ENCODE assay signal across 8 cellular contexts in genomic region chr9:36008774-36009300, GRCh38. TPM values are rescaled to one million over a fixed set of nuclear protein-coding genes. Genes with fewer than 3 reads are reported as not detected.
DNase-seq lines count a peak whose midpoint lies in the region; ATAC-seq, FAIRE-seq and TF ChIP-seq lines count a peak whose summit lies in the region.

No MANE protein-coding gene starts in this region.

- 5% methylated on average over 11 of the region's 11 CpGs for WGBS in A549 (ENCODE audit: missing lambda C conversion rate)

- peak; percentile 85 for TF ChIP-seq RAD21 in A549 (conservative IDR thresholded peaks at IDR 0.05 in 1 of 2, IDR thresholded peaks at IDR 0.05 in 1 of 2)

- TF ChIP-seq POLR2A in A549 (IDR thresholded peaks at IDR 0.05; ENCODE audit: low read length): no peak

- peak; percentile 79 to 85 for DNase-seq in A549 (ENCODE audit: low read depth in 1 of 2, low spot score in 1 of 2)
- peak; percentile 53 for DNase-seq in MM.1S
- DNase-seq in SK-N-MC (ENCODE audit: low read depth, low spot score): peak; percentile 39
- peak; percentile 58 for DNase-seq in activated naive CD4-positive, alpha-beta T cell treated with Interleukin-2 at 50 U/mL for 16 hours
- peak; percentile 78 for DNase-seq in glomerular visceral epithelial cell (ENCODE audit: extremely low spot score)
- peak; percentile 35 for DNase-seq in putamen (ENCODE audit: low spot score)

- peak; percentile 100 for TF ChIP-seq CTCF in A549 (IDR thresholded peaks at IDR 0.05)
- TF ChIP-seq CTCF in MM.1S (IDR thresholded peaks at IDR 0.05; ENCODE audit: low read length): peak; percentile 86

- peak overlapping the region; percentile 65 for H2AFZ ChIP-seq in MM.1S (ENCODE audit: low read length)

- POLR2A ChIA-PET in A549 (lab: Yijun Ruan, JAX): no interaction called here

- H3K36me3 ChIP-seq in MM.1S (replicated peaks; ENCODE audit: insufficient read depth, low read length): no peaks in the 10 kb centered on the region
- no peaks in the 10 kb centered on the region for H3K36me3 ChIP-seq in SK-N-MC (ENCODE audit: insufficient read depth, low read length)

- FAIRE-seq in A549 (lab: Jason Lieb, UNC): peak; percentile 28

- ATAC-seq in A549 (peak; percentile 90 to 99), GM18498 (IDR thresholded peaks at IDR 0.05; ENCODE audit: unreplicated experiment) (peak; percentile 66), HG03521 (IDR thresholded peaks at IDR 0.05; ENCODE audit: unreplicated experiment) (no peak)

- H3K4me3 ChIP-seq in A549 (no peak overlapping the region), MM.1S (ENCODE audit: low read length) (no peak overlapping the region), SK-N-MC (peak overlapping the region; percentile 40; the same call in 1 of the 2 replicates)

- no peaks in the 10 kb centered on the region for H3K27me3 ChIP-seq in MM.1S (replicated peaks; ENCODE audit: insufficient read depth, low read length)

- no peak for TF ChIP-seq EP300 in A549 (IDR thresholded peaks at IDR 0.05)

- H3K27ac ChIP-seq in A549: no peak overlapping the region
- H3K27ac ChIP-seq in MM.1S (ENCODE audit: low read length): no peak overlapping the region
- no peak overlapping the region for H3K27ac ChIP-seq in SK-N-MC

- H3F3A ChIP-seq in MM.1S (ENCODE audit: insufficient read depth, low read length): no peaks in the 10 kb centered on the region

- H4K20me1 ChIP-seq in MM.1S (ENCODE audit: insufficient read depth, low read length): no peaks in the 10 kb centered on the region

- peak overlapping the region; percentile 52 for H3K4me2 ChIP-seq in A549
- H3K4me2 ChIP-seq in MM.1S (ENCODE audit: low read depth, low read length): peak overlapping the region; percentile 17; the same call in 1 of the 2 replicates

- peaks cover 4% of the 10 kb centered on the region; the same call in 1 of the 3 replicates for H3K9me3 ChIP-seq in A549
- no peaks in the 10 kb centered on the region for H3K9me3 ChIP-seq in MM.1S (replicated peaks; ENCODE audit: insufficient read depth, low read length)
- H3K9me3 ChIP-seq in SK-N-MC (ENCODE audit: low read depth, low read length): no peaks in the 10 kb centered on the region

- H3K9me2 ChIP-seq in MM.1S (replicated peaks; ENCODE audit: insufficient read depth, low read length): no peaks in the 10 kb centered on the region

- CTCF ChIA-PET in A549 (lab: Yijun Ruan, JAX): interaction anchor here (0.6 to 11.3 kb wide), 57 partner anchors 9 to 1017 kb away, joined by 3 to 210 read pairs (median 4); partner anchors contain the start of genes CCIN, CLTA, GLIPR2 and HRCT1

- H3K4me1 ChIP-seq in A549 (no peaks in the 10 kb centered on the region), MM.1S (ENCODE audit: low read length) (peaks cover 9% of the 10 kb centered on the region)

- no peaks in the 10 kb centered on the region for H3K79me2 ChIP-seq in MM.1S (ENCODE audit: low read length)

- H3K9ac ChIP-seq in MM.1S (ENCODE audit: low read length) (no peak overlapping the region), SK-N-MC (ENCODE audit: insufficient read length) (no peak overlapping the region)

TF ChIP-seq in A549, 52 proteins besides CTCF, POLR2A, EP300 and RAD21:
- no peak for TF ChIP-seq NPAS2 (CRISPR knock-in tag; IDR thresholded peaks at IDR 0.05; ENCODE audit: borderline replicate concordance)
- TF ChIP-seq HOXA7 (CRISPR knock-in tag; IDR thresholded peaks at IDR 0.05): no peak
- TF ChIP-seq PHF8 (IDR thresholded peaks at IDR 0.05; ENCODE audit: borderline replicate concordance, low read depth): no peak
- TF ChIP-seq FOSL2 (IDR thresholded peaks at IDR 0.05): no peak
- TF ChIP-seq FOSL2 (CRISPR knock-in tag; IDR thresholded peaks at IDR 0.05): no peak
- TF ChIP-seq TP53 (CRISPR knock-in tag; IDR thresholded peaks at IDR 0.05): no peak
- TF ChIP-seq, protein P1, sequence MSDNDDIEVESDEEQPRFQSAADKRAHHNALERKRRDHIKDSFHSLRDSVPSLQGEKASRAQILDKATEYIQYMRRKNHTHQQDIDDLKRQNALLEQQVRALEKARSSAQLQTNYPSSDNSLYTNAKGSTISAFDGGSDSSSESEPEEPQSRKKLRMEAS (IDR thresholded peaks at IDR 0.05): peak; percentile 55; the same call in 1 of the 2 replicates
- peak; percentile 92 for TF ChIP-seq SMC3 (IDR thresholded peaks at IDR 0.05)
- no peak for TF ChIP-seq POLR2AphosphoS2 (conservative IDR thresholded peaks at IDR 0.05; ENCODE audit: low read length)
- no peak for TF ChIP-seq MAFK (IDR thresholded peaks at IDR 0.05; ENCODE audit: partially characterized antibody)
- TF ChIP-seq ZFP36 (IDR thresholded peaks at IDR 0.05; ENCODE audit: borderline replicate concordance, partially characterized antibody): no peak

RNA-seq across cellular contexts. Expression of gene RECK, which starts 27.9 kb away (rescaled TPM):
- polyA plus RNA-seq in A549 (2011; rRNA removed) (8.3 and 8.7 TPM in 2 replicates), A549 (2017; fragmentation: RNase III; extraction: RNeasy Plus Mini Kit Qiagen cat#74134 plus additional on column Dnase treatment) (5.0 to 5.7 TPM (median 5.1 TPM) in 3 replicates)
- polyA plus RNA-seq in A549 (2012; cell fraction: cytosol; rRNA removed): 3.6 and 4.2 TPM in 2 replicates
- 2.9 and 3.4 TPM in 2 replicates for polyA plus RNA-seq in A549 (2012; cell fraction: nucleus; rRNA removed)
- polyA minus RNA-seq in A549 (2011; rRNA and poly(A)+ RNA removed): 3.7 and 3.9 TPM in 2 replicates

RNA-seq across cellular contexts. Expression of gene OR2S2, which starts 50.9 kb away (rescaled TPM):
- polyA plus RNA-seq in A549 (2011; rRNA removed) (not detected in 2 replicates), A549 (2017; fragmentation: RNase III; extraction: RNeasy Plus Mini Kit Qiagen cat#74134 plus additional on column Dnase treatment) (not detected in 3 replicates)
- polyA plus RNA-seq in A549 (2012; cell fraction: cytosol; rRNA removed): not detected in 2 replicates
- polyA plus RNA-seq in A549 (2012; cell fraction: nucleus; rRNA removed): not detected in 2 replicates
- polyA minus RNA-seq in A549 (2011; rRNA and poly(A)+ RNA removed): not detected in 2 replicates
